Comparison of ENCODE assay signal across 1 cellular context in the genomic region with DNA sequence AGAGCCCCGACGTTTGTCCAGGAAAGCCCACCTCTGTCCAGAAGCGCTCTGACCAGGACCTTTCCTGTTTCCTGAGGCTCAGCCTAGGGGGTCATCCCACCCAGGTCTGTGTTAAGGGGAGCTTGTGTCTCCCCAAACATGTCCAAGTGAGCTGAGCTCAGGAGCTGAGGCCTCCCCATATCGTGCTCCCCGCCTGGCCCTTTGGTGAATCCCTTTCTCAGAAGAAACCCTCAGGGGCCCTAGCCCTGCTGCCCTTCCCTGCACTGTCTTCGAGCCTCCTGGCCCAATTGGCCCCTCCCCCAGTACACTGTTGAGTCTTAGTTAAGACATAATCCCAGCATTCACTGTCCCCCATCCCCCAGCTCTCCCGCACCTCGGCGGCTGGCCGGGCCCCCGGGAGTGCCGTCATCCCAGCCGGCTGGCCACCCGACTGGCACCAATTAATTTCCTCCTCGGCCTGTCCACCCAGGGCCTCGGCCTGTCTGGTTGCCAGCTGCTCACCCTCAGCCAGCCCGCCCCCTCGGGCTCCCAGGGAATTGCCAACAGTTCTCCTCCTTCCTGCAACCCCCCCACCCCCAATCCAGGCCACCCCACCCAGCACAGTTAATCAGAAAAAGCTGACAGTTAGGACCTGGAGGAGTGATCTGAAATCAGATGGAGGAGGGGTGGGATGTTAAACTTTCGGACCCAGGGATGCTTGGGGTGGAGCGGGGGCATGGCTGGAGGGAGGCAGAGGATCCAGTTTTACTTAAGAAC.
TF ChIP-seq lines count a peak whose summit lies in the region.

No MANE protein-coding gene starts in this region.

TF ChIP-seq in endothelial cell of umbilical vein, 7 proteins besides CTCF, POLR2A, EP300 and RAD21:
- TF ChIP-seq, protein P1, sequence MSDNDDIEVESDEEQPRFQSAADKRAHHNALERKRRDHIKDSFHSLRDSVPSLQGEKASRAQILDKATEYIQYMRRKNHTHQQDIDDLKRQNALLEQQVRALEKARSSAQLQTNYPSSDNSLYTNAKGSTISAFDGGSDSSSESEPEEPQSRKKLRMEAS (IDR thresholded peaks at IDR 0.05; ENCODE audit: insufficient read depth, insufficient read length) = no peak
- TF ChIP-seq FOS (IDR thresholded peaks at IDR 0.05; ENCODE audit: borderline replicate concordance, insufficient read depth, low read length) (no peak), MYC (IDR thresholded peaks at IDR 0.05; ENCODE audit: low read depth, low read length) (no peak), JUN (IDR thresholded peaks at IDR 0.05; ENCODE audit: borderline replicate concordance, insufficient read depth, insufficient read length, low read depth) (no peak), POLR2AphosphoS5 (IDR thresholded peaks at IDR 0.05; ENCODE audit: insufficient read depth, low read depth, low read length) (no peak), EZH2 (IDR thresholded peaks at IDR 0.05; ENCODE audit: borderline replicate concordance, low read depth, low read length, severe bottlenecking) (no peak), GATA2 (IDR thresholded peaks at IDR 0.05; ENCODE audit: insufficient read depth, insufficient read length, low read depth, low read length) (no peak)
